10 cellular contexts compared by ENCODE assay signal in the genomic region with DNA sequence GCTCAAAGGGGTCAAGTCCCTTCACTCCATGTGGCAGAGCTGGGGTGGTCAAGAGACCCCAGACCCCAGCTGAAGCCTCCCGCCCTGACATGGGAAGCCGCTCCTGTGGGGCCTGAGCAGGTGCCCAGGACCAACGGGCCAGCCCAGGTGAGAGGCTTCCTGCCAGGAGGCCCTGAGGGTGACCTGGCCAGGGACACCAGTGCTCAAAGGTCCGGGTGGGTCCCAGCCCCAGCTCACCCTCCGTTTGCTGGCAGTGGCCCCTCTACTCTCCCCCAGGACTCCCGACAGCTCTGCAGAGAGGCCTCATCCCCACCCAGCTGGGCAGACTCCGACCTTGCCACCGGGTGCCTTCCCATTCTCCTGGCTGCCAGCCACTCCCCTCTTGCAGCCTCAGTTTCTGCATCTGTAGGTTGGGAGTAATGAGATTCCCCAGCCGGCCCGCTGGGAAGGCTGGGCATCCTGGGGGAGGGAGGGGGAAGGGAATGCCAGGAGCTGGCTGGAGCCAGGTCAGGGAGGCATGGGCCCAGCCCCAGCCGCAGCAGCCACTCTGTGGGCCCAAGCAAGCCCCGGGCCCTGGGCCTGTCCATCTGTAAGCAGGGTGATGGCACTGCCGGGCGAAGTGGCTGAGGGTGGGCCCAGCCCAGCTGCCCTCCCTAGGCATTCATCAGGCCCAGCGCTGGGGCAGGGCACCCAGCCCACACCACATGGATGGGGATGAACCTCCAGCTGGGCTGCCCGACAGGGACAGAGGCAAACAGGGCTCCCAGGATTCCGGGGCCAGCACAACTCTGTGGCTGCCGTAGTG. TPM values are rescaled to one million over a fixed set of nuclear protein-coding genes. Genes with fewer than 3 reads are reported as not detected.
DNase-seq lines count a peak whose midpoint lies in the region; ATAC-seq, FAIRE-seq and TF ChIP-seq lines count a peak whose summit lies in the region.
"Had no signal": no experiment of that assay in that cellular context is flagged by ENCODE, and none has a peak within 500 bp of the region (broad histone marks: within the 10 kb centered on the region; RNA-seq: fewer than 3 reads in every experiment).

No MANE protein-coding gene starts in this region.

- intact Hi-C loops in A673 (cut with micrococcal nuclease; ENCODE audit: unreplicated experiment), result no loop called here
- intact Hi-C loops in esophagus squamous epithelium (cut with DNase I), result no loop called here

- H3K27me3 ChIP-seq in A673 (replicated peaks; ENCODE audit: insufficient read depth, low read depth, low read length, poor library complexity) (no peaks in the 10 kb centered on the region), Peyer's patch (no peaks in the 10 kb centered on the region), esophagus squamous epithelium (no peaks in the 10 kb centered on the region)

- H3K27ac ChIP-seq in A673 (ENCODE audit: low read depth, low read length, poor library complexity, severe bottlenecking) (peak overlapping the region; percentile 97), Peyer's patch (peak overlapping the region; percentile 72 to 95 (median 83)), esophagus squamous epithelium (peak overlapping the region; percentile 89 to 91 (median 90))

- CTCF ChIA-PET in A673 (lab: Charles Lee), result interaction anchor here (0.6 to 2.9 kb wide), 2 partner anchors 13 to 198 kb away, joined by 3 to 9 read pairs; no protein-coding TSS in a partner anchor

- FAIRE-seq in D721Med (lab: Jason Lieb, UNC), result no peak

- 91 to 100% methylated on average over 1 to 8 of the region's 18 CpGs for WGBS in esophagus squamous epithelium, 2 donors

- H3K4me1 ChIP-seq in A673 (ENCODE audit: insufficient read depth, low read length, poor library complexity, severe bottlenecking) (peaks cover 58% of the 10 kb centered on the region), Peyer's patch (peaks cover 24 to 55% (median 29%) of the 10 kb centered on the region in 4 donors), esophagus squamous epithelium (peaks cover 53 to 73% (median 57%) of the 10 kb centered on the region in 3 donors)

- DNase-seq in A673 (ENCODE audit: low spot score) (no peak), Peyer's patch (no peak), esophagus squamous epithelium (lab: John Stamatoyannopoulos, UW) (no peak), occipital lobe (lab: John Stamatoyannopoulos, UW) (peak; percentile 61), NCI-H2081 (lab: John Stamatoyannopoulos, UW) (no peak), COR-L47 (lab: John Stamatoyannopoulos, UW) (no peak), D721Med (ENCODE audit: insufficient read length, low spot score) (no peak)
- DNase-seq: amniotic stem cell; stimulated activated CD4-positive, alpha-beta T cell treated with anti-CD3 and anti-CD28 coated beads, Interleukin-12 subunit alpha, Interleukin-12 subunit beta, amount 100 ng/mL, for 4 hours had no signal

- TF ChIP-seq CTCF in A673 (conservative IDR thresholded peaks at IDR 0.05; ENCODE audit: low read depth, low read length) (no peak), Peyer's patch (IDR thresholded peaks at IDR 0.05) (no peak), esophagus squamous epithelium (IDR thresholded peaks at IDR 0.05) (no peak), D721Med (IDR thresholded peaks at IDR 0.05; ENCODE audit: insufficient read depth, missing control alignments) (no peak)

- POLR2A ChIA-PET in A673 (lab: Charles Lee; ENCODE audit: low non-redundant PET), result interaction anchor here (0.9 kb wide), 1 partner anchor 73 kb away, joined by 3 read pairs; a partner anchor contains a TSS

- H3K9me3 ChIP-seq in A673 (ENCODE audit: low read depth, low read length, poor library complexity, severe bottlenecking), result no peaks in the 10 kb centered on the region
- H3K9me3 ChIP-seq in Peyer's patch, result no peaks in the 10 kb centered on the region
- H3K9me3 ChIP-seq in esophagus squamous epithelium, result no peaks in the 10 kb centered on the region

- no peak for TF ChIP-seq POLR2A in Peyer's patch (IDR thresholded peaks at IDR 0.05)
- no peak for TF ChIP-seq POLR2A in esophagus squamous epithelium (IDR thresholded peaks at IDR 0.05)

- H3K4me3 ChIP-seq in A673 (ENCODE audit: low read depth, low read length, poor library complexity, severe bottlenecking) (no peak overlapping the region), Peyer's patch (no peak overlapping the region), esophagus squamous epithelium (no peak overlapping the region)

- no peak for ATAC-seq in HG03520 (IDR thresholded peaks at IDR 0.05; ENCODE audit: unreplicated experiment)

- BruUV-seq in A673 (replicated peaks; lab: Mats Ljungman, UMichigan), result no TSS peak

- H3K36me3 ChIP-seq in A673 (ENCODE audit: insufficient read depth, low read length, poor library complexity, severe bottlenecking) (no peaks in the 10 kb centered on the region), Peyer's patch (no peaks in the 10 kb centered on the region), esophagus squamous epithelium (no peaks in the 10 kb centered on the region)

RNA-seq across cellular contexts. Expression of a gene that starts 10.3 kb away (rescaled TPM):
- total RNA-seq in A673 (2021) (70.9 and 74.2 TPM in 2 replicates), Peyer's patch (100 to 1,000 TPM; 137 to 287 (median 203) TPM), esophagus squamous epithelium (10 to 100 TPM; 36.7 to 43.6 (median 37.8) TPM), occipital lobe (8.4 TPM)

RNA-seq across cellular contexts. Expression of a gene that starts 44.9 kb away (rescaled TPM):
- 0.37 and 0.52 TPM in 2 replicates for total RNA-seq in A673 (2021)
- total RNA-seq in Peyer's patch, result 10 to 100 TPM; 11.0 to 18.6 (median 17.1) TPM
- total RNA-seq in esophagus squamous epithelium, result 10 to 100 TPM in 2 of 4 donors, 1 to 10 TPM in 2; 3.4 to 11.4 (median 8.4) TPM
- 4.8 TPM for total RNA-seq in occipital lobe
